ENCODE assay signal across 8 cellular contexts in the genomic region with DNA sequence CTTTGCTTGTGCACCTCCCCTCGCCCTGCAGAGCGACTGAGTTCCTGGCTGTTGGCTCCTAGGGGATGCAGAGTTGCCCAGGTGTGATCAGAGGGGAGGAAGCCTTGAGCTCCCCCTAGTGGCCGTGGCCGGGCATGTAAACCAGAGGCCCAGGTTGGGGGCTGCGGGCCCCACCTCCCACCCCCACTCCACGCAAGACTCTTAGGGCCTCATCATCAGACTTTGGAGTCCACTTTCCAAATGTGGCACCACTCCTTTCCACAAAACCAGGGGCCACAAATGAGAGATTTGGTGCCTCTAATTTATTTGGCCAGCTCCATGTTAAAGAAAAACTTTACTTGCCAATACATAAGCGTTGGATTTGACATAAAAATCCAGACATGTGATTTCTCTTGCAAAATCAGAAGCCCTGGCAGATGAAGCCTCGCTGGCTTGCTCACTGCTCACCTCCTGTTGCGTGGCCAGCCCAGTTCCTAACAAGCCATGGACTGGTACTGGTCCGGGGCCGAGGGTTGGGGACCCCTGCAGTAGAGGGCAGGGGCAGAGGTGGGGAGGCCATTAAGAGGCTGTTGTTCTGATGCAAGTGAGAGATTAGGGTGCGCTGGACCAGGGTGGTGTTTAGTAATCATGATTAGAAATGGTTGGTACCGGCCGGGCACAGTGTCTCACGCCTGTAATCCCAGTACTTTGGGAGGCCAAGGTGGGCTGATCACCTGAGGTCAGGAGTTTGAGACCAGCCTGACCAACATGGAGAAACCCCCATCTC.
DNase-seq lines count a peak whose midpoint lies in the region; FAIRE-seq and TF ChIP-seq lines count a peak whose summit lies in the region.

No MANE protein-coding gene starts in this region.

- peak; percentile 88 for TF ChIP-seq CTCF in AG10803 (conservative IDR thresholded peaks at IDR 0.05; ENCODE audit: low read length)
- peak; percentile 85 for TF ChIP-seq CTCF in SU-DHL-6 (IDR thresholded peaks at IDR 0.05; ENCODE audit: insufficient read depth, low read length, poor library complexity, severe bottlenecking)

- DNase-seq in AG10803 (ENCODE audit: low read depth) (no peak), H54 (ENCODE audit: insufficient read length, low spot score) (peak; percentile 26), astrocyte of the hippocampus (ENCODE audit: low read depth, low spot score) (peak; percentile 38), islet precursor cell (peak; percentile 84), NCI-H2227 (lab: John Stamatoyannopoulos, UW; ENCODE audit: unreplicated experiment) (no peak), inferior parietal cortex (ENCODE audit: extremely low spot score) (no peak)
- DNase-seq in stimulated activated CD4-positive, alpha-beta T cell treated with anti-CD3 and anti-CD28 coated beads, Interleukin-4, amount 100 ng/mL, for 48 hours (ENCODE audit: low read depth in 2 of 2), result peak; percentile 20 to 26

- no peak overlapping the region for H3K9ac ChIP-seq in SU-DHL-6 (ENCODE audit: low read length)

- H3K27ac ChIP-seq in SU-DHL-6 (ENCODE audit: low read depth, low read length), result no peak overlapping the region

- H4K20me1 ChIP-seq in SU-DHL-6 (ENCODE audit: low read depth, low read length), result no peaks in the 10 kb centered on the region

- no peak for FAIRE-seq in H54 (lab: Jason Lieb, UNC)

- no peak overlapping the region for H2AFZ ChIP-seq in SU-DHL-6 (ENCODE audit: low read depth, low read length, severe bottlenecking)

- H3K36me3 ChIP-seq in SU-DHL-6 (ENCODE audit: low read length), result no peaks in the 10 kb centered on the region

- no peak overlapping the region for H3K4me2 ChIP-seq in SU-DHL-6 (ENCODE audit: low read depth, low read length, poor library complexity, severe bottlenecking)

- H3F3A ChIP-seq in SU-DHL-6 (ENCODE audit: insufficient read depth), result no peaks in the 10 kb centered on the region

- H3K9me2 ChIP-seq in SU-DHL-6 (replicated peaks; ENCODE audit: insufficient read depth, low read length), result no peaks in the 10 kb centered on the region

- no peak for TF ChIP-seq POLR2A in H54 (IDR thresholded peaks at IDR 0.05; ENCODE audit: low read depth, low read length)

- no peaks in the 10 kb centered on the region for H3K79me2 ChIP-seq in SU-DHL-6 (ENCODE audit: insufficient read depth, low read length)

- H3K27me3 ChIP-seq in SU-DHL-6 (ENCODE audit: low read length), result no peaks in the 10 kb centered on the region

- H3K4me3 ChIP-seq in AG10803 (ENCODE audit: low read length), result no peak overlapping the region
- H3K4me3 ChIP-seq in SU-DHL-6 (ENCODE audit: insufficient read depth, low read length, poor library complexity, severe bottlenecking), result no peak overlapping the region

- H3K9me3 ChIP-seq in SU-DHL-6 (ENCODE audit: insufficient read depth, low read length), result no peaks in the 10 kb centered on the region

Comparison
In these comparisons a context has a peak if more than half of its experiments do, and no peak if none do; other contexts are left out.
1. DNase-seq: peak in H54 (single experiment), astrocyte of the hippocampus (single experiment), islet precursor cell (single experiment) and stimulated activated CD4-positive, alpha-beta T cell treated with anti-CD3 and anti-CD28 coated beads, Interleukin-4, amount 100 ng/mL, for 48 hours (2 of 2); none in AG10803 (single experiment), NCI-H2227 (single experiment) and inferior parietal cortex (single experiment).